17 cellular contexts compared by ENCODE assay signal in genomic region chr2:42457011-42457410, GRCh38. TPM values are rescaled to one million over a fixed set of nuclear protein-coding genes. Genes with fewer than 3 reads are reported as not detected.
DNase-seq lines count a peak whose midpoint lies in the region; FAIRE-seq and TF ChIP-seq lines count a peak whose summit lies in the region.
"Had no signal": no experiment of that assay in that cellular context is flagged by ENCODE, and none has a peak within 500 bp of the region (broad histone marks: within the 10 kb centered on the region; RNA-seq: fewer than 3 reads in every experiment).

No MANE protein-coding gene starts in this region.

- no peak overlapping the region for H3K4me2 ChIP-seq in Karpas-422 (ENCODE audit: low read depth, low read length, poor library complexity, severe bottlenecking)
- H3K4me2 ChIP-seq: BLaER1 had no signal

- DNase-seq in GM06990 (ENCODE audit: extremely low read depth, insufficient read length), result no peak
- DNase-seq in Karpas-422, result peak; percentile 49
- DNase-seq in brain microvascular endothelial cell, result no peak
- DNase-seq in neural crest cell (ENCODE audit: low read depth, low spot score), result no peak
- DNase-seq in GM12891 (ENCODE audit: insufficient read length, low spot score), result no peak
- no peak for DNase-seq in DMS79 treated with DMSO at 0.1 percent for 48 hours (lab: John Stamatoyannopoulos, UW)
- no peak for DNase-seq in glomerular visceral epithelial cell (ENCODE audit: extremely low spot score)
- no peak for DNase-seq in activated gamma-delta T cell treated with Interleukin-2 at 50 U/mL for 16 hours
- DNase-seq: activated CD4-positive, alpha-beta T cell treated with anti-CD3 and anti-CD28 coated beads for 4 hours; activated naive CD4-positive, alpha-beta T cell treated with anti-CD3 and anti-CD28 coated beads, Interleukin-2, amount 10 ng/mL, durations not matched to agents 7 days and 5 days; effector CD8-positive, alpha-beta T cell; naive B cell; NK-92 treated with Interleukin-12 subunit alpha and Interleukin-12 subunit beta, amount 100 ng/mL, for 24 hours; psoas muscle had no signal

- H3K36me3 Mint-ChIP-seq in neural crest cell (ENCODE audit: low read depth), result no peaks in the 10 kb centered on the region
- H3K36me3 Mint-ChIP-seq: activated naive CD4-positive, alpha-beta T cell treated with anti-CD3 and anti-CD28 coated beads, Interleukin-2, amount 10 ng/mL, durations not matched to agents 7 days and 5 days; naive B cell had no signal

- TF ChIP-seq POLR2A in GM12891 (IDR thresholded peaks at IDR 0.05; ENCODE audit: low read depth, low read length), result no peak

- no peak overlapping the region for H2AFZ ChIP-seq in Karpas-422 (ENCODE audit: low read length)

- H3K27me3 ChIP-seq in GM06990 (replicated peaks; ENCODE audit: control insufficient read depth, insufficient read depth, low read length), result no peaks in the 10 kb centered on the region; the same call in 1 of the 2 replicates
- H3K27me3 ChIP-seq in Karpas-422 (ENCODE audit: low read length), result no peaks in the 10 kb centered on the region
- H3K27me3 ChIP-seq in brain microvascular endothelial cell (replicated peaks), result no peaks in the 10 kb centered on the region
- H3K27me3 ChIP-seq: BLaER1 had no signal

- H3K9me3 Mint-ChIP-seq in neural crest cell, result no peaks in the 10 kb centered on the region
- H3K9me3 Mint-ChIP-seq: activated naive CD4-positive, alpha-beta T cell treated with anti-CD3 and anti-CD28 coated beads, Interleukin-2, amount 10 ng/mL, durations not matched to agents 7 days and 5 days had no signal

- no peak overlapping the region for H3K27ac ChIP-seq in Karpas-422 (ENCODE audit: low read length)
- H3K27ac ChIP-seq in brain microvascular endothelial cell, result no peak overlapping the region
- H3K27ac ChIP-seq: BLaER1, psoas muscle had no signal

- H3K9ac ChIP-seq in Karpas-422 (ENCODE audit: low read length), result no peak overlapping the region
- H3K9ac ChIP-seq: BLaER1 had no signal

- H3K36me3 ChIP-seq in GM06990 (ENCODE audit: control insufficient read depth, insufficient read depth, low read length) (no peaks in the 10 kb centered on the region), Karpas-422 (ENCODE audit: insufficient read depth, low read length) (no peaks in the 10 kb centered on the region), brain microvascular endothelial cell (replicated peaks) (no peaks in the 10 kb centered on the region)
- H3K36me3 ChIP-seq: BLaER1 had no signal

- no peaks in the 10 kb centered on the region for H4K20me1 ChIP-seq in Karpas-422 (ENCODE audit: insufficient read depth, low read depth, low read length)
- H4K20me1 ChIP-seq: BLaER1 had no signal

- no peak overlapping the region for H3K4me3 Mint-ChIP-seq in neural crest cell
- H3K4me3 Mint-ChIP-seq: activated naive CD4-positive, alpha-beta T cell treated with anti-CD3 and anti-CD28 coated beads, Interleukin-2, amount 10 ng/mL, durations not matched to agents 7 days and 5 days; naive B cell had no signal

- no peak overlapping the region for H3K27ac Mint-ChIP-seq in neural crest cell (ENCODE audit: unreplicated experiment)
- H3K27ac Mint-ChIP-seq: activated naive CD4-positive, alpha-beta T cell treated with anti-CD3 and anti-CD28 coated beads, Interleukin-2, amount 10 ng/mL, durations not matched to agents 7 days and 5 days; naive B cell had no signal

- no peaks in the 10 kb centered on the region for H3K9me2 ChIP-seq in Karpas-422 (replicated peaks; ENCODE audit: insufficient read depth, low read length)

- FAIRE-seq in GM12891 (lab: Jason Lieb, UNC), result no peak

- peaks cover 2% of the 10 kb centered on the region for H3K27me3 Mint-ChIP-seq in neural crest cell (ENCODE audit: low read depth)

- no peaks in the 10 kb centered on the region for H3K9me3 ChIP-seq in Karpas-422 (ENCODE audit: low read length)
- H3K9me3 ChIP-seq: BLaER1, psoas muscle had no signal

- TF ChIP-seq CTCF in GM06990 (IDR thresholded peaks at IDR 0.05; ENCODE audit: insufficient read depth, low read length, poor library complexity, severe bottlenecking) (peak; percentile 12), brain microvascular endothelial cell (IDR thresholded peaks at IDR 0.05; ENCODE audit: low read depth, low read length, missing control alignments) (peak; percentile 49), neural crest cell (conservative IDR thresholded peaks at IDR 0.05) (peak; percentile 48)

- H3K4me3 ChIP-seq in GM06990 (replicated peaks; ENCODE audit: low read depth, low read length), result no peak overlapping the region
- no peak overlapping the region for H3K4me3 ChIP-seq in Karpas-422 (ENCODE audit: low read length)
- H3K4me3 ChIP-seq in brain microvascular endothelial cell (ENCODE audit: low read depth, low read length), result no peak overlapping the region
- H3K4me3 ChIP-seq: BLaER1, psoas muscle had no signal

- no peaks in the 10 kb centered on the region for H3K4me1 ChIP-seq in Karpas-422 (ENCODE audit: low read length)
- H3K4me1 ChIP-seq: BLaER1, psoas muscle had no signal

- H3K79me2 ChIP-seq in Karpas-422 (ENCODE audit: low read length), result no peaks in the 10 kb centered on the region

- in situ Hi-C loops in brain microvascular endothelial cell (cut with HindIII; ENCODE audit: low pct_ligation_motif_present, low sequenced_read_pairs), result no loop called here

- no peaks in the 10 kb centered on the region for H3K4me1 Mint-ChIP-seq in neural crest cell
- H3K4me1 Mint-ChIP-seq: activated naive CD4-positive, alpha-beta T cell treated with anti-CD3 and anti-CD28 coated beads, Interleukin-2, amount 10 ng/mL, durations not matched to agents 7 days and 5 days; naive B cell had no signal

TF ChIP-seq in GM12891, 5 proteins besides CTCF, POLR2A, EP300 and RAD21:
- TF ChIP-seq PAX5 (IDR thresholded peaks at IDR 0.05; ENCODE audit: insufficient read depth, low read length, severe bottlenecking) (no peak), SPI1 (IDR thresholded peaks at IDR 0.05; ENCODE audit: low read depth, low read length) (no peak), TAF1 (IDR thresholded peaks at IDR 0.05; ENCODE audit: low read depth, low read length) (no peak), POLR2AphosphoS5 (IDR thresholded peaks at IDR 0.05; ENCODE audit: low read depth, low read length) (no peak), POU2F2 (IDR thresholded peaks at IDR 0.05; ENCODE audit: low read depth, low read length) (no peak)

RNA-seq across cellular contexts. Expression of gene KCNG3, which starts 36.8 kb away (rescaled TPM):
- total RNA-seq in Karpas-422 (2014; rRNA removed; shearing (Covaris generic); ENCODE audit: low replicate concordance), result not detected in 2 replicates
- total RNA-seq in neural crest cell, result 0.07 TPM in 1 of 2 replicates, not detected in the other
- polyA plus RNA-seq in GM12891 (2012; ENCODE audit: low read depth, missing spikeins), result not detected
- total RNA-seq: psoas muscle; Right ventricle myocardium inferior; T-helper 2 cell treated with Interferon-gamma antibody and Interleukin-4, amounts not matched to agents 100 ng/mL and 5 ng/mL, for 36 hours had no signal
- polyA plus RNA-seq: psoas muscle had no signal
